Comparison of ENCODE assay signal across 28 cellular contexts in the genomic region with DNA sequence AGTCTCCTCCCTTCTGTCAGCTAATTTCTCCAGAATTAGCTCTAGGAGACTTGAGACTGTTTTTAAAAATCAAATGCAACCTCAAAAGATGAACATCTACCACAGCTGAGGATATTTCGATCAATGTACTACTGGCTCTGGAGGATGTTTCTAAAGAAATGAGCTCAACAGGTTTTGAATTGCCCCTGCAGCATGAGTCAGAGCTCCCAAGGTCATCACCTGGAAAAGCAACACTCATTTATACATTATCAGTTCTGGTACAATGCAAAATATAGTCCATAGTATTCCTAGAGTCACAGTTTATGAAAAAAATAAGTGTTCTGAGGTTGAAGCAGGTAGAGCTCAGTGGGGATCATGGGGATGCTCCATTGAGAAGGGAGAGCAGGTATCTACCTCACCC. TPM values are rescaled to one million over a fixed set of nuclear protein-coding genes. Genes with fewer than 3 reads are reported as not detected.
"Had no signal": no experiment of that assay in that cellular context is flagged by ENCODE, and none has a peak within 500 bp of the region (broad histone marks: within the 10 kb centered on the region; RNA-seq: fewer than 3 reads in every experiment).

No MANE protein-coding gene starts in this region.

- DNase-seq: activated CD4-positive, alpha-beta T cell treated with anti-CD3 and anti-CD28 coated beads, Interleukin-2, amount 10 ng/mL, durations not matched to agents 7 days and 5 days; activated CD4-positive, alpha-beta T cell treated with anti-CD3 and anti-CD28 coated beads, Interleukin-2, amount 50 U/mL, for 48 hours; activated CD8-positive, alpha-beta T cell treated with anti-CD3 and anti-CD28 coated beads, Interleukin-2, amount 10 ng/mL, durations not matched to agents 7 days and 5 days; activated gamma-delta T cell treated with Interleukin-2 at 50 U/mL for 16 hours; activated naive CD4-positive, alpha-beta T cell treated with anti-CD3 and anti-CD28 coated beads, Interleukin-2, amount 10 ng/mL, durations not matched to agents 7 days and 5 days; activated naive CD8-positive, alpha-beta T cell treated with anti-CD3 and anti-CD28 coated beads, Interleukin-2, amount 50 U/mL, for 24 hours; activated T-cell treated with anti-CD3 and anti-CD28 coated beads, Interleukin-2, amount 50 U/mL, for 4 hours; anterior cingulate cortex; Kasumi-1; KG1; MG63; MV-4-11; NCI-H1092; NCI-H1436 treated with DMSO at 0.1 percent for 48 hours; NCI-H1694 treated with DMSO at 0.1 percent for 48 hours; NCI-H2029; NCI-H345; NCI-H524 treated with DMSO at 0.1 percent for 48 hours; SHP77; SJCRH30 had no signal

- H3K27me3 ChIP-seq: MG63, SJCRH30 had no signal

- FAIRE-seq: TTC549 had no signal

- H3K4me1 Mint-ChIP-seq: activated CD4-positive, alpha-beta T cell treated with anti-CD3 and anti-CD28 coated beads, Interleukin-2, amount 10 ng/mL, durations not matched to agents 7 days and 5 days; activated naive CD4-positive, alpha-beta T cell treated with anti-CD3 and anti-CD28 coated beads, Interleukin-2, amount 10 ng/mL, durations not matched to agents 7 days and 5 days had no signal

- H3K4me3 Mint-ChIP-seq: activated CD4-positive, alpha-beta T cell treated with anti-CD3 and anti-CD28 coated beads, Interleukin-2, amount 10 ng/mL, durations not matched to agents 7 days and 5 days; activated CD8-positive, alpha-beta T cell treated with anti-CD3 and anti-CD28 coated beads, Interleukin-2, amount 10 ng/mL, durations not matched to agents 7 days and 5 days; activated naive CD4-positive, alpha-beta T cell treated with anti-CD3 and anti-CD28 coated beads, Interleukin-2, amount 10 ng/mL, durations not matched to agents 7 days and 5 days; activated naive CD8-positive, alpha-beta T cell; activated naive CD8-positive, alpha-beta T cell treated with anti-CD3 and anti-CD28 coated beads, Interleukin-2, amount 50 U/mL, for 24 hours; activated T-cell treated with anti-CD3 and anti-CD28 coated beads, Interleukin-2, amount 50 U/mL, for 4 hours; activated T-helper 1 cell treated with anti-CD3 and anti-CD28 coated beads, Interleukin-12 subunit alpha, Interleukin-12 subunit beta, Interleukin-2, Interleukin-4 antibody, amounts not matched to agents 30 ng/mL and 10 ng/mL and 1 ng/mL, durations not matched to agents 14 hours and 24 hours and 36 hours; T-helper 1 cell treated with Interleukin-12 subunit alpha and Interleukin-12 subunit beta and Interleukin-4 antibody, amounts not matched to agents 30 μg/mL and 1 μg/mL, for 36 hours; T-helper 2 cell treated with Interferon-gamma antibody and Interleukin-4, amounts not matched to agents 5 μg/mL and 100 μg/mL, for 36 hours had no signal

- H3K36me3 ChIP-seq: MG63, SJCRH30 had no signal

- H3K9me3 ChIP-seq: MG63, SJCRH30 had no signal

- H3K4me3 ChIP-seq: MG63, SJCRH30, SK-N-MC had no signal

- ATAC-seq: activated CD8-positive, alpha-beta T cell treated with anti-CD3 and anti-CD28 coated beads, Interleukin-2, amount 10 ng/mL, durations not matched to agents 7 days and 5 days; activated naive CD8-positive, alpha-beta T cell treated with anti-CD3 and anti-CD28 coated beads, Interleukin-2, amount 50 U/mL, for 24 hours; activated T-cell treated with anti-CD3 and anti-CD28 coated beads, Interleukin-2, amount 50 U/mL, for 4 hours; Panc1 had no signal

- H3K27me3 Mint-ChIP-seq: activated CD4-positive, alpha-beta T cell treated with anti-CD3 and anti-CD28 coated beads, Interleukin-2, amount 10 ng/mL, durations not matched to agents 7 days and 5 days; activated naive CD4-positive, alpha-beta T cell treated with anti-CD3 and anti-CD28 coated beads, Interleukin-2, amount 10 ng/mL, durations not matched to agents 7 days and 5 days; activated naive CD8-positive, alpha-beta T cell; activated naive CD8-positive, alpha-beta T cell treated with anti-CD3 and anti-CD28 coated beads, Interleukin-2, amount 50 U/mL, for 24 hours had no signal

- H3K27ac Mint-ChIP-seq: activated CD4-positive, alpha-beta T cell treated with anti-CD3 and anti-CD28 coated beads, Interleukin-2, amount 10 ng/mL, durations not matched to agents 7 days and 5 days; activated CD8-positive, alpha-beta T cell treated with anti-CD3 and anti-CD28 coated beads, Interleukin-2, amount 10 ng/mL, durations not matched to agents 7 days and 5 days; activated naive CD4-positive, alpha-beta T cell treated with anti-CD3 and anti-CD28 coated beads, Interleukin-2, amount 10 ng/mL, durations not matched to agents 7 days and 5 days; activated naive CD8-positive, alpha-beta T cell; activated naive CD8-positive, alpha-beta T cell treated with anti-CD3 and anti-CD28 coated beads, Interleukin-2, amount 50 U/mL, for 24 hours; activated T-helper 1 cell treated with anti-CD3 and anti-CD28 coated beads, Interleukin-12 subunit alpha, Interleukin-12 subunit beta, Interleukin-2, Interleukin-4 antibody, amounts not matched to agents 30 ng/mL and 10 ng/mL and 1 ng/mL, durations not matched to agents 14 hours and 24 hours and 36 hours; T-helper 1 cell treated with Interleukin-12 subunit alpha and Interleukin-12 subunit beta and Interleukin-4 antibody, amounts not matched to agents 30 μg/mL and 1 μg/mL, for 36 hours; T-helper 2 cell treated with Interferon-gamma antibody and Interleukin-4, amounts not matched to agents 5 μg/mL and 100 μg/mL, for 36 hours had no signal

- H3K4me1 ChIP-seq: SJCRH30 had no signal

- H3K27ac ChIP-seq: SJCRH30, SK-N-MC had no signal

RNA-seq across cellular contexts. Expression of gene MCF2, which starts 50.8 kb away (rescaled TPM):
- total RNA-seq: RPMI7951 had no signal
